ENCODE assay signal across 8 cellular contexts in genomic region chr1:246214708-246215504, GRCh38.
DNase-seq lines count a peak whose midpoint lies in the region; ATAC-seq and TF ChIP-seq lines count a peak whose summit lies in the region.

No MANE protein-coding gene starts in this region.

- H3K4me3 ChIP-seq in AG04450 (ENCODE audit: low read depth, low read length) = peak overlapping the region; percentile 21; the same call in 1 of the 2 replicates

- TF ChIP-seq CTCF in AG04450 (IDR thresholded peaks at IDR 0.05; ENCODE audit: low read depth, low read length) = no peak

- H3K27me3 ChIP-seq in AG04450 (ENCODE audit: control insufficient read depth, insufficient read depth, low read length) = no peaks in the 10 kb centered on the region

- DNase-seq in AG04450 (ENCODE audit: low read depth, low spot score) (peak; percentile 89), NCI-H345 treated with DMSO at 0.1 percent for 48 hours (lab: John Stamatoyannopoulos, UW; ENCODE audit: unreplicated experiment) (peak; percentile 90), dedifferentiated amniotic fluid mesenchymal stem cell (ENCODE audit: extremely low spot score) (peak; percentile 92), putamen (ENCODE audit: low spot score) (peak; percentile 27), NCI-H187 (lab: John Stamatoyannopoulos, UW) (no peak)
- no peak for DNase-seq in activated T-cell treated with anti-CD3 and anti-CD28 coated beads, Interleukin-2, amount 50 U/mL, for 24 hours

- H3K27ac ChIP-seq in AG04450 (ENCODE audit: low read depth, low read length) = no peak overlapping the region

- no peaks in the 10 kb centered on the region for H3K9me3 ChIP-seq in AG04450 (ENCODE audit: control insufficient read depth, insufficient read depth, low read length)

- peaks cover 17% of the 10 kb centered on the region for H3K36me3 Mint-ChIP-seq in activated T-cell treated with anti-CD3 and anti-CD28 coated beads, Interleukin-2, amount 50 U/mL, for 24 hours (ENCODE audit: low read depth)

- H3K27me3 Mint-ChIP-seq in activated T-cell treated with anti-CD3 and anti-CD28 coated beads, Interleukin-2, amount 50 U/mL, for 24 hours = no peaks in the 10 kb centered on the region

- H3K4me3 Mint-ChIP-seq in activated T-cell treated with anti-CD3 and anti-CD28 coated beads, Interleukin-2, amount 50 U/mL, for 24 hours = no peak overlapping the region

- POLR2A ChIA-PET in AG04450 (lab: Yijun Ruan, JAX) = interaction anchor here (0.6 to 1.1 kb wide), 3 partner anchors 42 to 1027 kb away, joined by 3 to 9 read pairs (median 5); no protein-coding TSS in a partner anchor

- no peaks in the 10 kb centered on the region for H3K4me1 Mint-ChIP-seq in activated T-cell treated with anti-CD3 and anti-CD28 coated beads, Interleukin-2, amount 50 U/mL, for 24 hours (ENCODE audit: low read depth)

- H3K27ac Mint-ChIP-seq in activated T-cell treated with anti-CD3 and anti-CD28 coated beads, Interleukin-2, amount 50 U/mL, for 24 hours = no peak overlapping the region

- no peaks in the 10 kb centered on the region for H3K9me3 Mint-ChIP-seq in activated T-cell treated with anti-CD3 and anti-CD28 coated beads, Interleukin-2, amount 50 U/mL, for 24 hours

- CTCF ChIA-PET in AG04450 (lab: Charles Lee) = interaction anchor here (0.6 to 1.4 kb wide), 8 partner anchors 9 to 1062 kb away, joined by 3 to 5 read pairs (median 3); no protein-coding TSS in a partner anchor

- ATAC-seq in GM18909 (IDR thresholded peaks at IDR 0.05; ENCODE audit: poor library complexity, unreplicated experiment) (peak; percentile 97), HG03060 (IDR thresholded peaks at IDR 0.05; ENCODE audit: low read depth, unreplicated experiment) (peak; percentile 92)

Comparison
In these comparisons a context has a peak if more than half of its experiments do, and no peak if none do; other contexts are left out.
1. DNase-seq: peak in AG04450 (single experiment), NCI-H345 treated with DMSO at 0.1 percent for 48 hours (single experiment), dedifferentiated amniotic fluid mesenchymal stem cell (single experiment) and putamen (single experiment); none in NCI-H187 (0 of 2) and activated T-cell treated with anti-CD3 and anti-CD28 coated beads, Interleukin-2, amount 50 U/mL, for 24 hours (single experiment).